17 cellular contexts compared by ENCODE assay signal in the genomic region with DNA sequence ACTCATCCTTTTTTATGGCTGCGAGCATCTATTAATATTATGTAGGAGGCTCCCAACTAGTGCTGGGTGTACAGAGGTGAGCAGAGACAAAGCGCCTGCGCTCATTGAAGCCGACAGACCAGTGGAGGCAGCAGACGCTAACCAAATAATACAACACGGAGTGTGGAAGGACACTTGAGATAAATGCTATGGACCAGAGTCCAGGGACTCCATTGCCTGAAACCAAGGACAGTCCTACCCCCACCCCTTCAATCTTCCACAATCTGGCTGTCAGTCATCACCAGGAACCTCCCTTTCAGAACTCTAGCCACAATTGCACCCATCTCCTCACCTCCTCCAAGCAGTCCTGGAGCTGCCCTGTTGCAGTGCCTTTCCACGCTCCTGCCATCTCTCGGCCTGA. TPM values are rescaled to one million over a fixed set of nuclear protein-coding genes. Genes with fewer than 3 reads are reported as not detected.
DNase-seq lines count a peak whose midpoint lies in the region; ATAC-seq, FAIRE-seq and TF ChIP-seq lines count a peak whose summit lies in the region.
"Had no signal": no experiment of that assay in that cellular context is flagged by ENCODE, and none has a peak within 500 bp of the region (broad histone marks: within the 10 kb centered on the region; RNA-seq: fewer than 3 reads in every experiment).

No MANE protein-coding gene starts in this region.

- H3K36me3 ChIP-seq in SU-DHL-6 (ENCODE audit: low read length) (peaks cover 3% of the 10 kb centered on the region; the same call in 1 of the 2 replicates), H1 (ENCODE audit: control insufficient read depth in 2 of 4, insufficient read depth in 4 of 4, low read length in 3 of 4) (no peaks in the 10 kb centered on the region), pancreas (no peaks in the 10 kb centered on the region), psoas muscle (ENCODE audit: insufficient read depth in 1 of 2, low read depth in 1 of 2) (no peaks in the 10 kb centered on the region)
- H3K36me3 ChIP-seq: sigmoid colon, suprapubic skin had no signal

- H3K4me1 Mint-ChIP-seq in activated naive CD4-positive, alpha-beta T cell treated with anti-CD3 and anti-CD28 coated beads, Interleukin-2, amount 50 U/mL, for 24 hours, result peaks cover 75% of the 10 kb centered on the region
- peaks cover 68% of the 10 kb centered on the region for H3K4me1 Mint-ChIP-seq in stimulated activated naive CD8-positive, alpha-beta T cell treated with anti-CD3 and anti-CD28 coated beads, Interleukin-15, amount 100 ng/mL, for 72 hours

- WGBS in H1 (ENCODE audit: extremely low coverage in 1 of 2, insufficient coverage in 1 of 2, insufficient read length in 1 of 2, insufficient replicate concordance in 2 of 2, low coverage in 1 of 2, low lambda C conversion rate in 2 of 2, missing lambda C conversion rate in 1 of 2), 2 experiments, result 92% methylated on average over 8 of the region's 8 CpGs; no CpG with 5 or more reads in 1 of the 2 experiments
- 82 to 86% methylated on average over 8 of the region's 8 CpGs for WGBS in pancreas, 2 donors
- 93 to 96% (median 96%) methylated on average over 8 of the region's 8 CpGs for WGBS in psoas muscle, 3 donors

- CTCF ChIA-PET in H1 (lab: Charles Lee; ENCODE audit: partially characterized antibody), result interaction anchor here (0.7 to 3.2 kb wide), 10 partner anchors 9 to 163 kb away, joined by 3 to 14 read pairs (median 4); no protein-coding TSS in a partner anchor

- H3K14ac ChIP-seq in H1 (ENCODE audit: insufficient read length), result no peak overlapping the region

- no peaks in the 10 kb centered on the region for H3K9me2 ChIP-seq in SU-DHL-6 (replicated peaks; ENCODE audit: insufficient read depth, low read length)

- 0 out of 2 replicates have a peak overlapping the region, but pooled peaks have one; percentile 31 for H2BK15ac ChIP-seq in H1 (ENCODE audit: low read length)

- H3K23me2 ChIP-seq in H1 (ENCODE audit: low read depth, low read length), result no peaks in the 10 kb centered on the region

- H3K4me3 ChIP-seq in SU-DHL-6 (ENCODE audit: insufficient read depth, low read length, poor library complexity, severe bottlenecking) (no peak overlapping the region), H1 (ENCODE audit: extremely low read depth in 1 of 4, insufficient read depth in 2 of 4, low read depth in 3 of 4, low read length in 4 of 4) (no peak overlapping the region), pancreas (no peak overlapping the region), psoas muscle (no peak overlapping the region)
- H3K4me3 ChIP-seq: mucosa of descending colon, sigmoid colon, suprapubic skin had no signal

- peaks cover 67% of the 10 kb centered on the region for H3K79me2 ChIP-seq in SU-DHL-6 (ENCODE audit: insufficient read depth, low read length)
- no peaks in the 10 kb centered on the region for H3K79me2 ChIP-seq in H1 (ENCODE audit: control insufficient read depth in 1 of 2, insufficient read depth in 2 of 2, low read length in 2 of 2)

- no peaks in the 10 kb centered on the region for H3K27me3 Mint-ChIP-seq in activated naive CD4-positive, alpha-beta T cell treated with anti-CD3 and anti-CD28 coated beads, Interleukin-2, amount 50 U/mL, for 24 hours
- H3K27me3 Mint-ChIP-seq in stimulated activated naive CD8-positive, alpha-beta T cell treated with anti-CD3 and anti-CD28 coated beads, Interleukin-15, amount 100 ng/mL, for 72 hours, result no peaks in the 10 kb centered on the region

- no peak overlapping the region for H2AK5ac ChIP-seq in H1 (ENCODE audit: low read depth, low read length)

- no peak overlapping the region for H4K5ac ChIP-seq in H1 (ENCODE audit: insufficient read length, low read depth, low read length)

- no peak overlapping the region for H3K23ac ChIP-seq in H1 (ENCODE audit: insufficient read length)

- TF ChIP-seq POLR2A in H1 (IDR thresholded peaks at IDR 0.05; ENCODE audit: control extremely low read depth in 1 of 2, low read depth in 2 of 2, low read length in 2 of 2), result no peak

- H2AFZ ChIP-seq in SU-DHL-6 (ENCODE audit: low read depth, low read length, severe bottlenecking) (no peak overlapping the region), H1 (ENCODE audit: low read length) (no peak overlapping the region)

- POLR2A ChIA-PET in H1 (lab: Charles Lee; ENCODE audit: partially characterized antibody), result no interaction called here

- H3K9ac ChIP-seq in SU-DHL-6 (ENCODE audit: low read length), result no peak overlapping the region
- no peak overlapping the region for H3K9ac ChIP-seq in H1 (replicated peaks in 1 of 4; ENCODE audit: extremely low read depth in 1 of 4, low read depth in 3 of 4, low read length in 3 of 4)

- H2BK5ac ChIP-seq in H1 (ENCODE audit: low read depth, low read length), result no peak overlapping the region

- no peak for TF ChIP-seq EP300 in H1 (IDR thresholded peaks at IDR 0.05; ENCODE audit: borderline replicate concordance in 1 of 2, low read depth in 2 of 2, low read length in 2 of 2)

- no peak overlapping the region for H3K56ac ChIP-seq in H1 (replicated peaks; ENCODE audit: insufficient read length, low read depth, low read length)

- H4K20me1 ChIP-seq in SU-DHL-6 (ENCODE audit: low read depth, low read length), result no peaks in the 10 kb centered on the region
- H4K20me1 ChIP-seq in H1 (replicated peaks in 1 of 2; ENCODE audit: control insufficient read depth in 1 of 2, insufficient read depth in 2 of 2, low read length in 2 of 2), result no peaks in the 10 kb centered on the region

- peak overlapping the region; percentile 95 for H3K27ac Mint-ChIP-seq in activated naive CD4-positive, alpha-beta T cell treated with anti-CD3 and anti-CD28 coated beads, Interleukin-2, amount 50 U/mL, for 24 hours
- no peak overlapping the region for H3K27ac Mint-ChIP-seq in stimulated activated naive CD8-positive, alpha-beta T cell treated with anti-CD3 and anti-CD28 coated beads, Interleukin-15, amount 100 ng/mL, for 72 hours

- no peaks in the 10 kb centered on the region for H3K9me3 ChIP-seq in SU-DHL-6 (ENCODE audit: insufficient read depth, low read length)
- H3K9me3 ChIP-seq in H1 (ENCODE audit: insufficient read depth in 2 of 2, low read depth in 1 of 2, low read length in 1 of 2), result no peaks in the 10 kb centered on the region
- H3K9me3 ChIP-seq in pancreas, result no peaks in the 10 kb centered on the region
- no peaks in the 10 kb centered on the region for H3K9me3 ChIP-seq in psoas muscle
- H3K9me3 ChIP-seq: mucosa of descending colon, sigmoid colon, suprapubic skin had no signal

- H3K27me3 ChIP-seq in SU-DHL-6 (ENCODE audit: low read length) (no peaks in the 10 kb centered on the region), H1 (replicated peaks in 1 of 4; ENCODE audit: control insufficient read depth in 3 of 4, extremely low read depth in 1 of 4, insufficient read depth in 3 of 4, low read length in 3 of 4) (no peaks in the 10 kb centered on the region), pancreas (no peaks in the 10 kb centered on the region), psoas muscle (ENCODE audit: insufficient read depth in 3 of 3, low read length in 2 of 3) (no peaks in the 10 kb centered on the region)
- H3K27me3 ChIP-seq: sigmoid colon, suprapubic skin had no signal

- no peak for DNase-seq in activated naive CD4-positive, alpha-beta T cell treated with anti-CD3 and anti-CD28 coated beads, Interleukin-2, amount 50 U/mL, for 16 hours
- DNase-seq in H1 (ENCODE audit: low read depth in 1 of 2, low spot score in 2 of 2), result no peak
- DNase-seq in stimulated activated naive CD8-positive, alpha-beta T cell treated with anti-CD3 and anti-CD28 coated beads, Interleukin-15, amount 100 ng/mL, for 72 hours, result no peak
- no peak for DNase-seq in pancreas
- no peak for DNase-seq in psoas muscle
- DNase-seq in NCI-H1417 treated with DMSO at 0.1 percent for 48 hours (lab: John Stamatoyannopoulos, UW), result no peak
- DNase-seq: activated CD4-positive, CD25-positive, alpha-beta regulatory T cell treated with anti-CD3 and anti-CD28 coated beads, Interleukin-2, amount 50 U/mL, for 72 hours; mucosa of descending colon; NCI-H2081; NCI-H510A treated with DMSO at 0.1 percent for 48 hours; SHP77 treated with DMSO at 0.1 percent for 48 hours; sigmoid colon had no signal

- H3K27ac ChIP-seq in SU-DHL-6 (ENCODE audit: low read depth, low read length) (peak overlapping the region; percentile 99), H1 (ENCODE audit: low read depth, low read length) (no peak overlapping the region), pancreas (no peak overlapping the region), psoas muscle (no peak overlapping the region)
- H3K27ac ChIP-seq: sigmoid colon, suprapubic skin had no signal

- H2BK20ac ChIP-seq in H1 (ENCODE audit: low read length), result no peak overlapping the region

- H4K91ac ChIP-seq in H1 (replicated peaks; ENCODE audit: insufficient read length, low read length), result no peak overlapping the region

- no peaks in the 10 kb centered on the region for H3K79me1 ChIP-seq in H1 (ENCODE audit: low read depth, low read length)

- no peak for TF ChIP-seq CTCF in SU-DHL-6 (IDR thresholded peaks at IDR 0.05; ENCODE audit: insufficient read depth, low read length, poor library complexity, severe bottlenecking)
- no peak for TF ChIP-seq CTCF in H1 (IDR thresholded peaks at IDR 0.05; ENCODE audit: control extremely low read depth in 1 of 3, insufficient read depth in 1 of 3, low read depth in 1 of 3, low read length in 3 of 3)
- no peak for TF ChIP-seq CTCF in pancreas (IDR thresholded peaks at IDR 0.05)
- no peak for TF ChIP-seq CTCF in psoas muscle (IDR thresholded peaks at IDR 0.05)

- intact Hi-C loops in pancreas (cut with DNase I) (no loop called here), psoas muscle (cut with DNase I) (no loop called here)

- H2BK120ac ChIP-seq in H1 (replicated peaks; ENCODE audit: low read depth, low read length), result no peak overlapping the region

- no peak overlapping the region for H2BK12ac ChIP-seq in H1 (ENCODE audit: low read depth, low read length)

- ATAC-seq in stimulated activated naive CD8-positive, alpha-beta T cell treated with anti-CD3 and anti-CD28 coated beads, Interleukin-15, amount 100 ng/mL, for 72 hours, result no peak
- ATAC-seq in pancreas, result no peak
- no peak for ATAC-seq in psoas muscle

- no peaks in the 10 kb centered on the region for H3K9me3 Mint-ChIP-seq in activated naive CD4-positive, alpha-beta T cell treated with anti-CD3 and anti-CD28 coated beads, Interleukin-2, amount 50 U/mL, for 24 hours
- no peaks in the 10 kb centered on the region for H3K9me3 Mint-ChIP-seq in stimulated activated naive CD8-positive, alpha-beta T cell treated with anti-CD3 and anti-CD28 coated beads, Interleukin-15, amount 100 ng/mL, for 72 hours

- H4K8ac ChIP-seq in H1 (ENCODE audit: extremely low read depth, insufficient read depth, low read length), result no peak overlapping the region

- H3K4me2 ChIP-seq in SU-DHL-6 (ENCODE audit: low read depth, low read length, poor library complexity, severe bottlenecking) (no peak overlapping the region), H1 (ENCODE audit: insufficient read depth in 1 of 2, low read depth in 2 of 2, low read length in 2 of 2) (no peak overlapping the region)

- peaks cover 3 to 9% (median 7%) of the 10 kb centered on the region in 4 experiments; a peak in 4 of 7 replicates for H3K4me1 ChIP-seq in H1 (replicated peaks in 1 of 4; ENCODE audit: control insufficient read depth in 3 of 4, insufficient read depth in 4 of 4, low read length in 3 of 4)
- no peaks in the 10 kb centered on the region for H3K4me1 ChIP-seq in pancreas
- H3K4me1 ChIP-seq in psoas muscle, result peaks cover 27% of the 10 kb centered on the region
- H3K4me1 ChIP-seq: sigmoid colon, suprapubic skin had no signal

- TF ChIP-seq RAD21 in H1 (IDR thresholded peaks at IDR 0.05 in 1 of 2, conservative IDR thresholded peaks at IDR 0.05 in 1 of 2; ENCODE audit: low read depth in 2 of 2, low read length in 2 of 2), result no peak; a peak in 1 of 4 replicates

- H3F3A ChIP-seq in SU-DHL-6 (ENCODE audit: insufficient read depth), result peaks cover 64% of the 10 kb centered on the region

- no peak overlapping the region for H3K4ac ChIP-seq in H1 (replicated peaks; ENCODE audit: insufficient read length, low read depth, low read length)

- FAIRE-seq in H1 (lab: Jason Lieb, UNC) (no peak), pancreas (lab: Jason Lieb, UNC) (no peak)

- H3K4me3 Mint-ChIP-seq in activated naive CD4-positive, alpha-beta T cell treated with anti-CD3 and anti-CD28 coated beads, Interleukin-2, amount 50 U/mL, for 24 hours, result peak overlapping the region; percentile 36
- peak overlapping the region; percentile 4 to 57 for H3K4me3 Mint-ChIP-seq in stimulated activated naive CD8-positive, alpha-beta T cell treated with anti-CD3 and anti-CD28 coated beads, Interleukin-15, amount 100 ng/mL, for 72 hours

- peaks cover 10% of the 10 kb centered on the region for H3K36me3 Mint-ChIP-seq in activated naive CD4-positive, alpha-beta T cell treated with anti-CD3 and anti-CD28 coated beads, Interleukin-2, amount 50 U/mL, for 24 hours

- no peak overlapping the region for H3K18ac ChIP-seq in H1 (ENCODE audit: extremely low read depth, low read length)

RNA-seq across cellular contexts. Expression of a gene that starts 41.5 kb away (rescaled TPM):
- not detected in 2 replicates for total RNA-seq in H1 (2021; fragmentation: NEBNext Ultra II Directional; extraction: Animal tissue kit (Norgen Biotek cat#: 25700))
- polyA plus RNA-seq in H1 (2011; rRNA removed), result 0.05 and 0.08 TPM in 2 replicates
- 0.09 TPM for polyA plus RNA-seq in H1 (2011; cell fraction: cytosol; rRNA removed)
- polyA plus RNA-seq in H1 (2011; cell fraction: nucleus; rRNA removed), result 0.09 TPM
- polyA plus RNA-seq in H1 (2012, experiment 1 of 2), result 0.05 to 0.08 TPM (median 0.05 TPM) in 4 replicates
- polyA plus RNA-seq in H1 (2012, experiment 2 of 2), result 0.05 TPM
- 0.02 TPM for polyA plus RNA-seq in H1 (2013, experiment 1 of 2)
- 0.04 TPM for polyA plus RNA-seq in H1 (2013, experiment 2 of 2)
- 0.07 and 0.28 TPM in 2 replicates for polyA minus RNA-seq in H1 (2011; rRNA and poly(A)+ RNA removed)
- not detected for polyA minus RNA-seq in H1 (2011; cell fraction: cytosol; rRNA and poly(A)+ RNA removed)
- polyA minus RNA-seq in H1 (2011; cell fraction: nucleus; rRNA and poly(A)+ RNA removed), result 0.40 TPM
- total RNA-seq in pancreas, result 1 to 10 TPM in 2 of 6 donors, under 1 TPM in 4; 0.19 to 4.6 (median 0.38) TPM
- under 1 TPM; 0.19 to 0.27 TPM for polyA plus RNA-seq in pancreas
- total RNA-seq in psoas muscle, result 1 to 10 TPM in 1 of 4 donors, under 1 TPM in 3; 0.42 to 1.3 (median 0.51) TPM
- polyA plus RNA-seq in psoas muscle, result under 1 TPM; 0.12 to 0.22 (median 0.13) TPM
- total RNA-seq: chondrocyte, osteocyte had no signal
